ENCODE assay signal across 8 cellular contexts in the genomic region with DNA sequence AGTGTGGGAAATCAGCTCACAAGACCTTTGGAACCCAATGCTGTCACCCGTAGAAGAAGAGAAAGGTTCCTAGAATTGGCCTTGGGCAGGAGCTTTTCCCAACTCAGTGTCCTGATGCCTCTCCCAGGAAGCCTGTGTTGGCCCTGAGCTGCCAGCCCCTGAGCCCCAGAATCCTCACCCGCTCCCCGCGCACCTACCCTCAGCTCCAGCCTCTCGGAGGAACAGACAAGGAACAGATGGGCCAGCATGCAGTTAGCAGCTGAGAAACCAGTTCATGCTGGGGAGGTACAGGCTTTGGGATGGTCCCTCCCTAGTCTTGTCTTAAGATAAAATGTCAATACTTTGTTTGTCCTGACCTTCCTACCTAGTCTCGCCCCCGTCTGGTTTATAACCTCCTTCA.
"Had no signal": no experiment of that assay in that cellular context is flagged by ENCODE, and none has a peak within 500 bp of the region (broad histone marks: within the 10 kb centered on the region; RNA-seq: fewer than 3 reads in every experiment).

No MANE protein-coding gene starts in this region.

- H3K27ac ChIP-seq: HL-60 had no signal

- H2AFZ ChIP-seq: GM23338 had no signal

- ATAC-seq: GM23338, HepG2 had no signal

- DNase-seq: H9, HCEC 1CT had no signal

- H3K4me3 ChIP-seq: GM23338 had no signal

- H3K27me3 Mint-ChIP-seq: IgD-negative memory B cell had no signal

- FAIRE-seq: H1, H54, HepG2 had no signal

- H3K4me3 Mint-ChIP-seq: GM23338, H9, IgD-negative memory B cell had no signal

- H3K4me2 ChIP-seq: GM23338 had no signal

- H3K9me3 Mint-ChIP-seq: GM23338, IgD-negative memory B cell had no signal

- H3K27ac Mint-ChIP-seq: GM23338, IgD-negative memory B cell had no signal
